ENCODE assay signal across 14 cellular contexts in the genomic region with DNA sequence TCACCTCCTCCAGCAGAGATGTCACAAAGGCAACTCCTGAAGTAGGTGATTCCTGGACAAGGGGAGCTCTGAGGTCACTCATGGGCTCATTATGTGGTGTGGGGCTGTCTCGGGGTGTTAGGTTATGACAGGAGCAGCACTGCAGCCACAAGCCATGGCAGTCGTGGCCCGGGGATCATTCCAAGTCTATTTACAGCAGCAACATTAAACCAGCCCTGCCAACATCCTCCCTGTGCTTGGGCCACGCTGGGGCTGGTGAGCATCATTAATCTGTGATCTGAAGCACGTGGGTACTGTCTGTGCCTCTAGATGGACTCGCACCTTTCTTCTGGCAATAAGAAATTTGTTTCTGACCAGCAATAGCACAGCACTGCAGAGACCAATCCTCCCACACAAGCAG. TPM values are rescaled to one million over a fixed set of nuclear protein-coding genes. Genes with fewer than 3 reads are reported as not detected.
A peak's percentile ranks its signal among the peaks of the same experiment; 100 is the strongest.
DNase-seq lines count a peak whose midpoint lies in the region; ATAC-seq and TF ChIP-seq lines count a peak whose summit lies in the region.
"Had no signal": no experiment of that assay in that cellular context is flagged by ENCODE, and none has a peak within 500 bp of the region (broad histone marks: within the 10 kb centered on the region; RNA-seq: fewer than 3 reads in every experiment).

No MANE protein-coding gene starts in this region.

- no peak overlapping the region for H4K91ac ChIP-seq in trophoblast cell (ENCODE audit: low read depth, low read length)

- H3K4me1 ChIP-seq in esophagus muscularis mucosa (no peaks in the 10 kb centered on the region), trophoblast cell (ENCODE audit: control insufficient read depth in 1 of 2, insufficient read depth in 2 of 2, low read length in 2 of 2) (no peaks in the 10 kb centered on the region), upper lobe of right lung (no peaks in the 10 kb centered on the region)
- H3K4me1 ChIP-seq: BE2C, HAP-1 had no signal

- no peak overlapping the region for H3K14ac ChIP-seq in trophoblast cell (ENCODE audit: low read length)

- no TSS peak for BruUV-seq in Calu3 (replicated peaks; lab: Mats Ljungman, UMichigan)

- no peak overlapping the region for H3K4me3 ChIP-seq in esophagus muscularis mucosa
- H3K4me3 ChIP-seq in trophoblast cell (ENCODE audit: low read depth, low read length) = no peak overlapping the region
- no peak overlapping the region for H3K4me3 ChIP-seq in upper lobe of right lung
- H3K4me3 ChIP-seq: HAP-1 had no signal

- H4K8ac ChIP-seq in trophoblast cell (ENCODE audit: low read depth, low read length) = no peak overlapping the region

- peaks cover 4% of the 10 kb centered on the region for H3K36me3 Mint-ChIP-seq in Calu3 (ENCODE audit: insufficient read depth, unreplicated experiment)
- H3K36me3 Mint-ChIP-seq: CD4-positive, alpha-beta memory T cell had no signal

- no peak overlapping the region for H3K18ac ChIP-seq in trophoblast cell (ENCODE audit: low read length)

- no peaks in the 10 kb centered on the region for H3K4me1 Mint-ChIP-seq in Calu3 (ENCODE audit: low read depth, unreplicated experiment)
- H3K4me1 Mint-ChIP-seq: CD4-positive, alpha-beta memory T cell had no signal

- no peak overlapping the region for H2AFZ ChIP-seq in trophoblast cell (ENCODE audit: insufficient read depth, low read length, poor library complexity)

- no peak overlapping the region for H4K12ac ChIP-seq in trophoblast cell (ENCODE audit: low read depth, low read length)

- H3K27ac Mint-ChIP-seq in Calu3 (ENCODE audit: unreplicated experiment) = no peak overlapping the region
- H3K27ac Mint-ChIP-seq: CD4-positive, alpha-beta memory T cell had no signal

- H3K27me3 ChIP-seq in esophagus muscularis mucosa (peaks cover 0 to 70% (median 0%) of the 10 kb centered on the region in 4 donors), trophoblast cell (ENCODE audit: insufficient read depth, low read length) (peaks cover 2% of the 10 kb centered on the region), upper lobe of right lung (peaks cover 12% of the 10 kb centered on the region)
- H3K27me3 ChIP-seq: BE2C had no signal

- H3K23ac ChIP-seq in trophoblast cell (ENCODE audit: low read length) = peak overlapping the region; percentile 22

- TF ChIP-seq POLR2A in esophagus muscularis mucosa (IDR thresholded peaks at IDR 0.05; ENCODE audit: low read depth) = no peak

- no peaks in the 10 kb centered on the region for H3K79me1 ChIP-seq in trophoblast cell (ENCODE audit: low read length)

- H3K9me3 Mint-ChIP-seq in Calu3 (ENCODE audit: low read depth, unreplicated experiment) = peaks cover 6% of the 10 kb centered on the region

- TF ChIP-seq CTCF in Calu3 (IDR thresholded peaks at IDR 0.05; ENCODE audit: unreplicated experiment) (no peak), esophagus muscularis mucosa (IDR thresholded peaks at IDR 0.05) (no peak), upper lobe of right lung (IDR thresholded peaks at IDR 0.05) (no peak)

- no peak overlapping the region for H3K27ac ChIP-seq in esophagus muscularis mucosa (replicated peaks in 1 of 4)
- H3K27ac ChIP-seq in trophoblast cell (ENCODE audit: low read depth, low read length) = no peak overlapping the region
- no peak overlapping the region for H3K27ac ChIP-seq in upper lobe of right lung
- H3K27ac ChIP-seq: C4-2B had no signal

- H3K4me2 ChIP-seq in trophoblast cell (ENCODE audit: low read length) = no peak overlapping the region

- ATAC-seq in left ventricle myocardium superior (peak; percentile 82), upper lobe of right lung (no peak)
- ATAC-seq: HepG2 had no signal

- 80% methylated on average over 3 of the region's 6 CpGs for WGBS in esophagus muscularis mucosa
- whole genome bisulfite sequencing in trophoblast cell (ENCODE audit: extremely low coverage, insufficient coverage, insufficient read length) = no CpG with 5 or more reads among the region's 6 CpGs

- H3K27me3 Mint-ChIP-seq in Calu3 (ENCODE audit: unreplicated experiment) = peaks cover 71% of the 10 kb centered on the region

- CTCF ChIA-PET in Calu3 (lab: Charles Lee) = no interaction called here

- H3K4me3 Mint-ChIP-seq in Calu3 (ENCODE audit: low read depth, unreplicated experiment) = no peak overlapping the region
- H3K4me3 Mint-ChIP-seq: CD4-positive, alpha-beta memory T cell had no signal

- DNase-seq in Calu3 (peak; percentile 0), esophagus muscularis mucosa (ENCODE audit: extremely low spot score) (peak; percentile 57), left ventricle myocardium superior (peak; percentile 47), trophoblast cell (no peak), Ammon's horn (ENCODE audit: low spot score) (no peak), upper lobe of right lung (no peak)
- no peak for DNase-seq in activated CD4-positive, CD25-positive, alpha-beta regulatory T cell treated with anti-CD3 and anti-CD28 coated beads, Interleukin-2, amount 50 U/mL, for 72 hours
- DNase-seq: BE2C; CD4-positive, alpha-beta memory T cell; DND-41; GDM1 had no signal

- H3K79me2 ChIP-seq in trophoblast cell (ENCODE audit: control insufficient read depth, insufficient read depth, low read length, poor library complexity) = no peaks in the 10 kb centered on the region

- H2AK5ac ChIP-seq in trophoblast cell (ENCODE audit: low read length) = no peak overlapping the region

- H3K4ac ChIP-seq in trophoblast cell (ENCODE audit: low read depth, low read length) = no peak overlapping the region

- H2BK5ac ChIP-seq in trophoblast cell (ENCODE audit: low read depth, low read length, poor library complexity) = no peak overlapping the region

- H3K9me3 ChIP-seq in esophagus muscularis mucosa (no peaks in the 10 kb centered on the region), trophoblast cell (ENCODE audit: insufficient read depth, low read depth, low read length) (peaks cover 10% of the 10 kb centered on the region), upper lobe of right lung (no peaks in the 10 kb centered on the region)
- H3K9me3 ChIP-seq: BE2C had no signal

- H2BK12ac ChIP-seq in trophoblast cell (ENCODE audit: low read length) = no peak overlapping the region

- H3K9ac ChIP-seq in trophoblast cell (ENCODE audit: low read length) = no peak overlapping the region

- TF ChIP-seq EP300 in esophagus muscularis mucosa (IDR thresholded peaks at IDR 0.05) = no peak

- H2BK120ac ChIP-seq in trophoblast cell (ENCODE audit: insufficient read depth, low read length, poor library complexity) = no peak overlapping the region

- intact Hi-C loops in Calu3 (cut with micrococcal nuclease; ENCODE audit: unreplicated experiment) = no loop called here
- intact Hi-C loops in esophagus muscularis mucosa (cut with DNase I) = no loop called here
- intact Hi-C loops in left ventricle myocardium superior (cut with micrococcal nuclease) = no loop called here
- intact Hi-C loops in upper lobe of right lung (cut with DNase I) = no loop called here

- H3K36me3 ChIP-seq in esophagus muscularis mucosa (no peaks in the 10 kb centered on the region), trophoblast cell (ENCODE audit: control insufficient read depth in 1 of 2, insufficient read depth in 2 of 2, low read length in 2 of 2) (no peaks in the 10 kb centered on the region), upper lobe of right lung (no peaks in the 10 kb centered on the region)
- H3K36me3 ChIP-seq: BE2C, HAP-1 had no signal

RNA-seq across cellular contexts. Expression of a gene that starts 7.0 kb away (rescaled TPM):
- 15.7 and 17.0 TPM in 2 replicates for total RNA-seq in Calu3 (2022)
- 10 to 100 TPM; 12.8 to 23.7 (median 18.7) TPM for total RNA-seq in esophagus muscularis mucosa
- 5.0 TPM for total RNA-seq in left ventricle myocardium superior
- 6.0 and 6.2 TPM in 2 replicates for polyA plus RNA-seq in trophoblast cell (2013)
- 10.3 TPM for total RNA-seq in upper lobe of right lung

RNA-seq across cellular contexts. Expression of a gene that starts 42.1 kb away (rescaled TPM):
- total RNA-seq in Calu3 (2022) (38.9 and 45.9 TPM in 2 replicates), esophagus muscularis mucosa (10 to 100 TPM; 10.3 to 13.4 (median 12.1) TPM), left ventricle myocardium superior (10.1 TPM), upper lobe of right lung (17.1 TPM)
- polyA plus RNA-seq in trophoblast cell (2013) = 5.9 and 6.1 TPM in 2 replicates

Comparison
In these comparisons a context has a peak if more than half of its experiments do, and no peak if none do; other contexts are left out.
1. DNase-seq: peak in Calu3 (single experiment), esophagus muscularis mucosa (single experiment) and left ventricle myocardium superior (single experiment); none in trophoblast cell (0 of 2), Ammon's horn (single experiment), activated CD4-positive, CD25-positive, alpha-beta regulatory T cell treated with anti-CD3 and anti-CD28 coated beads, Interleukin-2, amount 50 U/mL, for 72 hours (single experiment) and upper lobe of right lung (single experiment).